8 cellular contexts compared by ENCODE assay signal in genomic region chr18:26657618-26658581, GRCh38.
A peak's percentile ranks its signal among the peaks of the same experiment; 100 is the strongest.
DNase-seq lines count a peak whose midpoint lies in the region; ATAC-seq and TF ChIP-seq lines count a peak whose summit lies in the region.

No MANE protein-coding gene starts in this region.

- H3K4me1 ChIP-seq in CD4-positive, CD25-positive, alpha-beta regulatory T cell (ENCODE audit: control insufficient read depth, insufficient read depth, low read length, poor library complexity, severe bottlenecking) = no peaks in the 10 kb centered on the region
- no peaks in the 10 kb centered on the region for H3K4me1 ChIP-seq in MM.1S (ENCODE audit: low read length)
- peaks cover 9 to 21% of the 10 kb centered on the region in 2 experiments for H3K4me1 ChIP-seq in neutrophil (ENCODE audit: control insufficient read depth in 1 of 2, insufficient read depth in 1 of 2, low read depth in 1 of 2, low read length in 1 of 2)

- H3K9me2 ChIP-seq in MM.1S (replicated peaks; ENCODE audit: insufficient read depth, low read length) = no peaks in the 10 kb centered on the region

- no peak overlapping the region for H3K9ac ChIP-seq in MM.1S (ENCODE audit: low read length)

- intact Hi-C loops in dendritic cell treated with granulocyte-macrophage colony-stimulating factor and Interleukin-4, amounts not matched to agents 40 ng/mL and 50 ng/mL, for 4 days (cut with micrococcal nuclease) = loop anchor here (5.0 kb wide), 2 partner anchors 106 to 351 kb away; no protein-coding TSS in a partner anchor

- H3K4me3 Mint-ChIP-seq in CD4-positive, CD25-positive, alpha-beta regulatory T cell = peak overlapping the region in 3 of 4 donors; percentile 72 to 87 (median 73)
- H3K4me3 Mint-ChIP-seq in dendritic cell treated with granulocyte-macrophage colony-stimulating factor and Interleukin-4, amounts not matched to agents 40 ng/mL and 50 ng/mL, for 4 days = peak overlapping the region; percentile 80

- no peak overlapping the region for H3K4me3 ChIP-seq in CD4-positive, CD25-positive, alpha-beta regulatory T cell (ENCODE audit: low read depth, low read length)
- H3K4me3 ChIP-seq in MM.1S (ENCODE audit: low read length) (peak overlapping the region; percentile 74), neutrophil (ENCODE audit: low read depth in 1 of 2, low read length in 1 of 2) (peak overlapping the region; percentile 72 to 76)

- no peaks in the 10 kb centered on the region for H4K20me1 ChIP-seq in MM.1S (ENCODE audit: insufficient read depth, low read length)

- no peaks in the 10 kb centered on the region for H3K9me3 ChIP-seq in CD4-positive, CD25-positive, alpha-beta regulatory T cell (ENCODE audit: control insufficient read depth in 2 of 2, low read length in 2 of 2)
- H3K9me3 ChIP-seq in MM.1S (replicated peaks; ENCODE audit: insufficient read depth, low read length) (no peaks in the 10 kb centered on the region), neutrophil (no peaks in the 10 kb centered on the region)

- TF ChIP-seq CTCF in MM.1S (IDR thresholded peaks at IDR 0.05; ENCODE audit: low read length) = no peak
- TF ChIP-seq CTCF in neutrophil (IDR thresholded peaks at IDR 0.05) = no peak

- H3K4me2 ChIP-seq in MM.1S (ENCODE audit: low read depth, low read length) = peak overlapping the region; percentile 96

- DNase-seq in CD4-positive, CD25-positive, alpha-beta regulatory T cell = no peak
- DNase-seq in MM.1S = no peak
- no peak for DNase-seq in activated CD4-positive, CD25-positive, alpha-beta regulatory T cell (lab: John Stamatoyannopoulos, UW)
- no peak for DNase-seq in UCSD-AML1 (lab: John Stamatoyannopoulos, UW; ENCODE audit: unreplicated experiment)
- no peak for DNase-seq in NCI-H226

- H2AFZ ChIP-seq in MM.1S (ENCODE audit: low read length) = peak overlapping the region; percentile 88

- peaks cover 32% of the 10 kb centered on the region for H3K27me3 ChIP-seq in CD4-positive, CD25-positive, alpha-beta regulatory T cell (ENCODE audit: control insufficient read depth, insufficient read depth, low read length)
- H3K27me3 ChIP-seq in MM.1S (replicated peaks; ENCODE audit: insufficient read depth, low read length) (peaks cover 18% of the 10 kb centered on the region), neutrophil (peaks cover 98% of the 10 kb centered on the region)

- peaks cover 8% of the 10 kb centered on the region; the same call in 1 of the 2 replicates for H3F3A ChIP-seq in MM.1S (ENCODE audit: insufficient read depth, low read length)

- H3K36me3 Mint-ChIP-seq in CD4-positive, CD25-positive, alpha-beta regulatory T cell = no peaks in the 10 kb centered on the region
- no peaks in the 10 kb centered on the region for H3K36me3 Mint-ChIP-seq in dendritic cell treated with granulocyte-macrophage colony-stimulating factor and Interleukin-4, amounts not matched to agents 40 ng/mL and 50 ng/mL, for 4 days (ENCODE audit: low read depth)

- H3K27me3 Mint-ChIP-seq in CD4-positive, CD25-positive, alpha-beta regulatory T cell = peaks cover 51% of the 10 kb centered on the region
- peaks cover 49% of the 10 kb centered on the region for H3K27me3 Mint-ChIP-seq in dendritic cell treated with granulocyte-macrophage colony-stimulating factor and Interleukin-4, amounts not matched to agents 40 ng/mL and 50 ng/mL, for 4 days

- peaks cover 0 to 12% (median 3%) of the 10 kb centered on the region in 4 donors for H3K4me1 Mint-ChIP-seq in CD4-positive, CD25-positive, alpha-beta regulatory T cell
- H3K4me1 Mint-ChIP-seq in dendritic cell treated with granulocyte-macrophage colony-stimulating factor and Interleukin-4, amounts not matched to agents 40 ng/mL and 50 ng/mL, for 4 days (ENCODE audit: low read depth) = peaks cover 24% of the 10 kb centered on the region

- H3K27ac Mint-ChIP-seq in CD4-positive, CD25-positive, alpha-beta regulatory T cell = no peak overlapping the region
- no peak overlapping the region for H3K27ac Mint-ChIP-seq in dendritic cell treated with granulocyte-macrophage colony-stimulating factor and Interleukin-4, amounts not matched to agents 40 ng/mL and 50 ng/mL, for 4 days

- no peak overlapping the region for H3K27ac ChIP-seq in CD4-positive, CD25-positive, alpha-beta regulatory T cell (ENCODE audit: insufficient read depth, low read length, poor library complexity, severe bottlenecking)
- H3K27ac ChIP-seq in MM.1S (ENCODE audit: low read length) (no peak overlapping the region), neutrophil (no peak overlapping the region)

- no peaks in the 10 kb centered on the region for H3K36me3 ChIP-seq in CD4-positive, CD25-positive, alpha-beta regulatory T cell (ENCODE audit: control insufficient read depth, insufficient read depth, low read length)
- H3K36me3 ChIP-seq in MM.1S (replicated peaks; ENCODE audit: insufficient read depth, low read length) (no peaks in the 10 kb centered on the region), neutrophil (no peaks in the 10 kb centered on the region)

- H3K9me3 Mint-ChIP-seq in CD4-positive, CD25-positive, alpha-beta regulatory T cell = peaks cover 0 to 2% (median 0%) of the 10 kb centered on the region in 7 donors
- no peaks in the 10 kb centered on the region for H3K9me3 Mint-ChIP-seq in dendritic cell treated with granulocyte-macrophage colony-stimulating factor and Interleukin-4, amounts not matched to agents 40 ng/mL and 50 ng/mL, for 4 days

- H3K79me2 ChIP-seq in MM.1S (ENCODE audit: low read length) = no peaks in the 10 kb centered on the region

- ATAC-seq in CD4-positive, CD25-positive, alpha-beta regulatory T cell (ENCODE audit: low read depth in 2 of 2) = no peak
- ATAC-seq in GM19035 (IDR thresholded peaks at IDR 0.05; ENCODE audit: unreplicated experiment) = no peak
